ENCODE assay signal across 22 cellular contexts in genomic region chr1:112712701-112713128, GRCh38. TPM values are rescaled to one million over a fixed set of nuclear protein-coding genes. Genes with fewer than 3 reads are reported as not detected.
"Had no signal": no experiment of that assay in that cellular context is flagged by ENCODE, and none has a peak within 500 bp of the region (broad histone marks: within the 10 kb centered on the region; RNA-seq: fewer than 3 reads in every experiment).

No MANE protein-coding gene starts in this region.

- H3K9me3 Mint-ChIP-seq: activated CD4-positive, alpha-beta T cell treated with anti-CD3 and anti-CD28 coated beads, Interleukin-2, amount 10 ng/mL, durations not matched to agents 7 days and 5 days; activated CD8-positive, alpha-beta T cell treated with anti-CD3 and anti-CD28 coated beads for 36 hours; activated naive CD4-positive, alpha-beta T cell treated with anti-CD3 and anti-CD28 coated beads, Interleukin-2, amount 50 U/mL, for 24 hours; activated T-helper 1 cell treated with anti-CD3 and anti-CD28 coated beads, Interleukin-12 subunit alpha, Interleukin-12 subunit beta, Interleukin-2, Interleukin-4 antibody, amounts not matched to agents 30 ng/mL and 10 ng/mL and 1 ng/mL, durations not matched to agents 14 hours and 24 hours and 36 hours; naive B cell; stimulated activated naive CD8-positive, alpha-beta T cell treated with anti-CD3 and anti-CD28 coated beads, Interleukin-15, Interleukin-2, amounts not matched to agents 100 ng/mL and 50 ng/mL, for 24 hours had no signal

- H3K9me3 ChIP-seq: lower lobe of right lung, neutrophil, ovary, psoas muscle, right atrium auricular region, tibial artery had no signal

- DNase-seq: activated CD4-positive, alpha-beta T cell treated with anti-CD3 and anti-CD28 coated beads, Interleukin-2, amount 10 ng/mL, durations not matched to agents 7 days and 5 days; activated CD4-positive, CD25-positive, alpha-beta regulatory T cell treated with anti-CD3 and anti-CD28 coated beads, Interleukin-2, amount 50 U/mL, for 72 hours; activated CD8-positive, alpha-beta memory T cell treated with anti-CD3 and anti-CD28 coated beads, Interleukin-2, amount 10 ng/mL, durations not matched to agents 7 days and 5 days; activated CD8-positive, alpha-beta T cell treated with anti-CD3 and anti-CD28 coated beads for 36 hours; activated gamma-delta T cell; activated T-cell treated with anti-CD3 and anti-CD28 coated beads for 4 hours; aorta; cortex of kidney; foreskin fibroblast; lower lobe of right lung; naive B cell; stimulated activated CD4-positive, alpha-beta T cell treated with anti-CD3 and anti-CD28 coated beads, Interleukin-12 subunit alpha, Interleukin-12 subunit beta, amount 100 ng/mL, for 4 hours; stimulated activated CD4-positive, alpha-beta T cell treated with anti-CD3 and anti-CD28 coated beads, Interleukin-4, amount 100 ng/mL, for 4 hours; T-helper 2 cell had no signal

- H3K36me3 ChIP-seq: lower lobe of right lung, neutrophil, ovary, right atrium auricular region, tibial artery had no signal

- H3K27ac ChIP-seq: lower lobe of right lung, neutrophil, ovary, psoas muscle, right atrium auricular region, tibial artery had no signal

- H3K27me3 Mint-ChIP-seq: naive B cell had no signal

- H3K4me3 Mint-ChIP-seq: activated CD4-positive, alpha-beta T cell treated with anti-CD3 and anti-CD28 coated beads, Interleukin-2, amount 10 ng/mL, durations not matched to agents 7 days and 5 days; activated CD8-positive, alpha-beta memory T cell treated with anti-CD3 and anti-CD28 coated beads, Interleukin-2, amount 10 ng/mL, durations not matched to agents 7 days and 5 days; activated CD8-positive, alpha-beta T cell treated with anti-CD3 and anti-CD28 coated beads for 36 hours; stimulated activated naive CD8-positive, alpha-beta T cell treated with anti-CD3 and anti-CD28 coated beads, Interleukin-15, Interleukin-2, amounts not matched to agents 100 ng/mL and 50 ng/mL, for 24 hours had no signal

- ATAC-seq: activated CD8-positive, alpha-beta memory T cell treated with anti-CD3 and anti-CD28 coated beads, Interleukin-2, amount 10 ng/mL, durations not matched to agents 7 days and 5 days; activated CD8-positive, alpha-beta T cell treated with anti-CD3 and anti-CD28 coated beads for 36 hours; lower lobe of right lung had no signal

- H3K27me3 ChIP-seq: ovary, right atrium auricular region, tibial artery had no signal

- H3K36me3 Mint-ChIP-seq: activated CD8-positive, alpha-beta memory T cell treated with anti-CD3 and anti-CD28 coated beads, Interleukin-2, amount 10 ng/mL, durations not matched to agents 7 days and 5 days; activated naive CD4-positive, alpha-beta T cell treated with anti-CD3 and anti-CD28 coated beads, Interleukin-2, amount 50 U/mL, for 24 hours; naive B cell had no signal

- H3K27ac Mint-ChIP-seq: activated CD4-positive, alpha-beta T cell treated with anti-CD3 and anti-CD28 coated beads, Interleukin-2, amount 10 ng/mL, durations not matched to agents 7 days and 5 days; activated CD8-positive, alpha-beta memory T cell treated with anti-CD3 and anti-CD28 coated beads, Interleukin-2, amount 10 ng/mL, durations not matched to agents 7 days and 5 days; activated CD8-positive, alpha-beta T cell treated with anti-CD3 and anti-CD28 coated beads for 36 hours; activated T-helper 1 cell treated with anti-CD3 and anti-CD28 coated beads, Interleukin-12 subunit alpha, Interleukin-12 subunit beta, Interleukin-2, Interleukin-4 antibody, amounts not matched to agents 30 ng/mL and 10 ng/mL and 1 ng/mL, durations not matched to agents 14 hours and 24 hours and 36 hours; stimulated activated naive CD8-positive, alpha-beta T cell treated with anti-CD3 and anti-CD28 coated beads, Interleukin-15, Interleukin-2, amounts not matched to agents 100 ng/mL and 50 ng/mL, for 24 hours had no signal

- H3K4me3 ChIP-seq: lower lobe of right lung, ovary, right atrium auricular region, tibial artery had no signal

RNA-seq across cellular contexts. Expression of gene PPM1J, which starts 2.4 kb away (rescaled TPM):
- total RNA-seq: activated CD4-positive, alpha-beta T cell treated with anti-CD3 and anti-CD28 coated beads, Interleukin-2, amount 10 ng/mL, durations not matched to agents 7 days and 5 days had no signal
